ENCODE assay signal across 1 cellular context in the genomic region with DNA sequence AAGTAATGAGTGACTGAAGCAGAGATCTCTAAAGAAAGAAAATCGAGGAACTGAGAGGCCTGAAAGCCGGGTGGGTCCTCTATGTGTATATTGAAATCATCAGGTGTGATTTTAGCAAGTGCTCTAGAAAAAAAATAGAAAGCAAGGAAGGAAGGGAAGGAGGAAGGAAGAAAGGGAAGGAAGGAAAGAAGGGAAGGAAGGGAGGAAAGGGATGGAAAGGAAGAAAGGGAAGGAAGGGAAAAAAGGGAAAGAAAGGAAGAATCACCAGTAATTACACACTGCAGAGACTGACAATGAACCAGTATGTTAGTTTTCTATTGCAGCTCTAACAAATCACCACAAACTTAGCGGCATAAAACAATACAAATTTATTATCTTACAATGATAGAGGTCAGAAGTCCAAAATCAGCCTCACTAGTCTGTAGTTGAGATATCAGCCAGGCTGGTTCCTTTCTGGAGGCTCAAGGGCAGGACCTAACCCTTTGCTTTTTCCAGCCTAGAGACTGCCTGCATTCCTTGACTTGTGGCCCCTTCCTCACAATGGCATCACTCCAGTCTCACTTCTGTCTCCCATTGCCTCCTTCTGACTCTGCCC.
TF ChIP-seq lines count a peak whose summit lies in the region.

No MANE protein-coding gene starts in this region.

TF ChIP-seq in HEK293, 187 proteins besides CTCF, POLR2A, EP300 and RAD21 (continued from another document):
- TF ChIP-seq, protein P1, sequence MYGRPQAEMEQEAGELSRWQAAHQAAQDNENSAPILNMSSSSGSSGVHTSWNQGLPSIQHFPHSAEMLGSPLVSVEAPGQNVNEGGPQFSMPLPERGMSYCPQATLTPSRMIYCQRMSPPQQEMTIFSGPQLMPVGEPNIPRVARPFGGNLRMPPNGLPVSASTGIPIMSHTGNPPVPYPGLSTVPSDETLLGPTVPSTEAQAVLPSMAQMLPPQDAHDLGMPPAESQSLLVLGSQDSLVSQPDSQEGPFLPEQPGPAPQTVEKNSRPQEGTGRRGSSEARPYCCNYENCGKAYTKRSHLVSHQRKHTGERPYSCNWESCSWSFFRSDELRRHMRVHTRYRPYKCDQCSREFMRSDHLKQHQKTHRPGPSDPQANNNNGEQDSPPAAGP (tag by site-specific recombination; IDR thresholded peaks at IDR 0.05) = no peak
- peak; percentile 96 for TF ChIP-seq PRDM1 (tag by site-specific recombination; IDR thresholded peaks at IDR 0.05)
- TF ChIP-seq GLI4 (tag by site-specific recombination; IDR thresholded peaks at IDR 0.05) = no peak
- TF ChIP-seq, protein P2, sequence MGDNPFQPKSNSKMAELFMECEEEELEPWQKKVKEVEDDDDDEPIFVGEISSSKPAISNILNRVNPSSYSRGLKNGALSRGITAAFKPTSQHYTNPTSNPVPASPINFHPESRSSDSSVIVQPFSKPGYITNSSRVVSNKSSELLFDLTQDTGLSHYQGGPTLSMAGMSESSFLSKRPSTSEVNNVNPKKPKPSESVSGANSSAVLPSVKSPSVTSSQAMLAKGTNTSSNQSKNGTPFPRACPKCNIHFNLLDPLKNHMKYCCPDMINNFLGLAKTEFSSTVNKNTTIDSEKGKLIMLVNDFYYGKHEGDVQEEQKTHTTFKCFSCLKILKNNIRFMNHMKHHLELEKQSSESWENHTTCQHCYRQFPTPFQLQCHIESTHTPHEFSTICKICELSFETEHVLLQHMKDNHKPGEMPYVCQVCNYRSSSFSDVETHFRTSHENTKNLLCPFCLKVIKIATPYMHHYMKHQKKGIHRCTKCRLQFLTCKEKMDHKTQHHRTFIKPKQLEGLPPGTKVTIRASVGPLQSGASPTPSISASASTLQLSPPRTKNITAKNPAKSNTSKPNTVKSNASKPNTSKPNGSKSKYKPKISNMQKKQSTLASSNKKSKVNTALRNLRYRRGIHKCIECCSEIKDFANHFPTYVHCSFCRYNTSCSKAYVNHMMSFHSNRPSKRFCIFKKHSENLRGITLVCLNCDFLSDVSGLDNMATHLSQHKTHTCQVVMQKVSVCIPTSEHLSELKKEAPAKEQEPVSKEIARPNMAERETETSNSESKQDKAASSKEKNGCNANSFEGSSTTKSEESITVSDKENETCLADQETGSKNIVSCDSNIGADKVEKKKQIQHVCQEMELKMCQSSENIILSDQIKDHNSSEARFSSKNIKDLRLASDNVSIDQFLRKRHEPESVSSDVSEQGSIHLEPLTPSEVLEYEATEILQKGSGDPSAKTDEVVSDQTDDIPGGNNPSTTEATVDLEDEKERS (tag by site-specific recombination; IDR thresholded peaks at IDR 0.05) = 0 out of 2 replicates have a peak, but pooled peaks have one; percentile 7
